ENCODE assay signal across 8 cellular contexts in genomic region chr3:47324278-47324865, GRCh38. TPM values are rescaled to one million over a fixed set of nuclear protein-coding genes. Genes with fewer than 3 reads are reported as not detected.
A peak's percentile ranks its signal among the peaks of the same experiment; 100 is the strongest.
DNase-seq lines count a peak whose midpoint lies in the region; ATAC-seq and TF ChIP-seq lines count a peak whose summit lies in the region.

No MANE protein-coding gene starts in this region.

- peaks cover 10% of the 10 kb centered on the region for H3K36me3 Mint-ChIP-seq in activated naive CD8-positive, alpha-beta T cell treated with anti-CD3 and anti-CD28 coated beads for 36 hours

- H3K4me1 Mint-ChIP-seq in activated naive CD8-positive, alpha-beta T cell treated with anti-CD3 and anti-CD28 coated beads for 36 hours, result peaks cover 3% of the 10 kb centered on the region

- no peaks in the 10 kb centered on the region for H3K27me3 Mint-ChIP-seq in activated naive CD8-positive, alpha-beta T cell treated with anti-CD3 and anti-CD28 coated beads for 36 hours

- H3K9me3 Mint-ChIP-seq in activated naive CD8-positive, alpha-beta T cell treated with anti-CD3 and anti-CD28 coated beads for 36 hours, result no peaks in the 10 kb centered on the region

- peak; percentile 95 for ATAC-seq in Right ventricle myocardium superior (ENCODE audit: poor library complexity)
- ATAC-seq in HG02798 (IDR thresholded peaks at IDR 0.05; ENCODE audit: poor library complexity, unreplicated experiment), result no peak
- no peak for ATAC-seq in HG02759 (IDR thresholded peaks at IDR 0.05; ENCODE audit: unreplicated experiment)

- peak; percentile 85 for TF ChIP-seq RAD21 in Ishikawa (IDR thresholded peaks at IDR 0.05; ENCODE audit: low read depth)

- intact Hi-C loops in Right ventricle myocardium superior (cut with DNase I) (loop anchor here (5.0 kb wide), 1 partner anchor 72 kb away; no protein-coding TSS in a partner anchor), posterior cingulate gyrus (cut with DNase I) (loop anchor here (2.0 to 5.0 kb wide), 2 partner anchors 74 to 397 kb away; no protein-coding TSS in a partner anchor)

- TF ChIP-seq EP300 in Ishikawa (IDR thresholded peaks at IDR 0.05; ENCODE audit: borderline replicate concordance), result no peak

- no peak overlapping the region for H3K27ac Mint-ChIP-seq in activated naive CD8-positive, alpha-beta T cell treated with anti-CD3 and anti-CD28 coated beads for 36 hours

- in situ Hi-C loops in SK-MEL-5 (cut with HindIII; ENCODE audit: low pct_unique_long_range_greater_than_20kb, low sequenced_read_pairs), result no loop called here

- no peak overlapping the region for H3K4me3 Mint-ChIP-seq in activated naive CD8-positive, alpha-beta T cell treated with anti-CD3 and anti-CD28 coated beads for 36 hours

- DNase-seq in DMS53 (lab: John Stamatoyannopoulos, UW) (peak; percentile 74), SK-MEL-5 (ENCODE audit: low read depth, low spot score) (peak; percentile 82), Right ventricle myocardium superior (no peak), posterior cingulate gyrus (peak in 6 of 10 donors; percentile 27 to 88 (median 56))
- peak; percentile 13 for DNase-seq in activated naive CD8-positive, alpha-beta T cell treated with anti-CD3 and anti-CD28 coated beads for 36 hours

TF ChIP-seq in Ishikawa, 13 proteins besides CTCF, POLR2A, EP300 and RAD21:
- no peak for TF ChIP-seq CEBPB (IDR thresholded peaks at IDR 0.05)
- TF ChIP-seq USF1 (IDR thresholded peaks at IDR 0.05), result no peak
- no peak for TF ChIP-seq TAF1 (IDR thresholded peaks at IDR 0.05; ENCODE audit: low read depth)
- TF ChIP-seq FOXM1 (IDR thresholded peaks at IDR 0.05; ENCODE audit: borderline replicate concordance, low read depth), result no peak
- no peak for TF ChIP-seq ZBTB7A (IDR thresholded peaks at IDR 0.05; ENCODE audit: low read depth)
- no peak for TF ChIP-seq TEAD4 (IDR thresholded peaks at IDR 0.05)
- TF ChIP-seq MAX (IDR thresholded peaks at IDR 0.05), result no peak
- TF ChIP-seq CREB1 (IDR thresholded peaks at IDR 0.05; ENCODE audit: low read depth), result no peak
- TF ChIP-seq EGR1 (IDR thresholded peaks at IDR 0.05), result no peak
- no peak for TF ChIP-seq TCF12 (IDR thresholded peaks at IDR 0.05; ENCODE audit: low read depth)
- no peak for TF ChIP-seq YY1 (IDR thresholded peaks at IDR 0.05; ENCODE audit: low read depth)
- TF ChIP-seq, protein P1, sequence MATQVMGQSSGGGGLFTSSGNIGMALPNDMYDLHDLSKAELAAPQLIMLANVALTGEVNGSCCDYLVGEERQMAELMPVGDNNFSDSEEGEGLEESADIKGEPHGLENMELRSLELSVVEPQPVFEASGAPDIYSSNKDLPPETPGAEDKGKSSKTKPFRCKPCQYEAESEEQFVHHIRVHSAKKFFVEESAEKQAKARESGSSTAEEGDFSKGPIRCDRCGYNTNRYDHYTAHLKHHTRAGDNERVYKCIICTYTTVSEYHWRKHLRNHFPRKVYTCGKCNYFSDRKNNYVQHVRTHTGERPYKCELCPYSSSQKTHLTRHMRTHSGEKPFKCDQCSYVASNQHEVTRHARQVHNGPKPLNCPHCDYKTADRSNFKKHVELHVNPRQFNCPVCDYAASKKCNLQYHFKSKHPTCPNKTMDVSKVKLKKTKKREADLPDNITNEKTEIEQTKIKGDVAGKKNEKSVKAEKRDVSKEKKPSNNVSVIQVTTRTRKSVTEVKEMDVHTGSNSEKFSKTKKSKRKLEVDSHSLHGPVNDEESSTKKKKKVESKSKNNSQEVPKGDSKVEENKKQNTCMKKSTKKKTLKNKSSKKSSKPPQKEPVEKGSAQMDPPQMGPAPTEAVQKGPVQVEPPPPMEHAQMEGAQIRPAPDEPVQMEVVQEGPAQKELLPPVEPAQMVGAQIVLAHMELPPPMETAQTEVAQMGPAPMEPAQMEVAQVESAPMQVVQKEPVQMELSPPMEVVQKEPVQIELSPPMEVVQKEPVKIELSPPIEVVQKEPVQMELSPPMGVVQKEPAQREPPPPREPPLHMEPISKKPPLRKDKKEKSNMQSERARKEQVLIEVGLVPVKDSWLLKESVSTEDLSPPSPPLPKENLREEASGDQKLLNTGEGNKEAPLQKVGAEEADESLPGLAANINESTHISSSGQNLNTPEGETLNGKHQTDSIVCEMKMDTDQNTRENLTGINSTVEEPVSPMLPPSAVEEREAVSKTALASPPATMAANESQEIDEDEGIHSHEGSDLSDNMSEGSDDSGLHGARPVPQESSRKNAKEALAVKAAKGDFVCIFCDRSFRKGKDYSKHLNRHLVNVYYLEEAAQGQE (IDR thresholded peaks at IDR 0.05; ENCODE audit: low read depth), result no peak
- TF ChIP-seq NFIC (IDR thresholded peaks at IDR 0.05), result no peak
TF ChIP-seq in Ishikawa: peak in this region for 0.

RNA-seq across cellular contexts. Expression of gene KLHL18, which starts 41.6 kb away (rescaled TPM):
- 14.9 TPM in 2 replicates for total RNA-seq in SK-MEL-5 (2014; rRNA removed; shearing (Covaris generic))
- polyA plus RNA-seq in SK-MEL-5 (2015; cell fraction: cytosol; rRNA removed), result 18.3 and 32.4 TPM in 2 replicates
- polyA plus RNA-seq in SK-MEL-5 (2015; cell fraction: nucleus; rRNA removed), result 10.7 and 26.6 TPM in 2 replicates
- 10 to 100 TPM; 42.2 to 48.6 TPM for total RNA-seq in activated naive CD8-positive, alpha-beta T cell treated with anti-CD3 and anti-CD28 coated beads for 36 hours
- total RNA-seq in Right ventricle myocardium superior, result 48.4 TPM

RNA-seq across cellular contexts. Expression of gene KIF9, which starts 41.8 kb away (rescaled TPM):
- 8.0 and 14.3 TPM in 2 replicates for total RNA-seq in SK-MEL-5 (2014; rRNA removed; shearing (Covaris generic))
- 8.9 and 12.5 TPM in 2 replicates for polyA plus RNA-seq in SK-MEL-5 (2015; cell fraction: cytosol; rRNA removed)
- polyA plus RNA-seq in SK-MEL-5 (2015; cell fraction: nucleus; rRNA removed), result 5.0 and 8.4 TPM in 2 replicates
- total RNA-seq in activated naive CD8-positive, alpha-beta T cell treated with anti-CD3 and anti-CD28 coated beads for 36 hours, result 1 to 10 TPM; 6.9 to 7.6 TPM
- 8.4 TPM for total RNA-seq in Right ventricle myocardium superior

RNA-seq across cellular contexts. Expression of gene PTPN23, which starts 56.4 kb away (rescaled TPM):
- 9.9 and 13.0 TPM in 2 replicates for total RNA-seq in SK-MEL-5 (2014; rRNA removed; shearing (Covaris generic))
- polyA plus RNA-seq in SK-MEL-5 (2015; cell fraction: cytosol; rRNA removed), result 64.3 and 71.7 TPM in 2 replicates
- polyA plus RNA-seq in SK-MEL-5 (2015; cell fraction: nucleus; rRNA removed), result 64.3 and 80.5 TPM in 2 replicates
- total RNA-seq in activated naive CD8-positive, alpha-beta T cell treated with anti-CD3 and anti-CD28 coated beads for 36 hours, result 10 to 100 TPM; 25.9 to 30.3 TPM
- total RNA-seq in Right ventricle myocardium superior, result 19.0 TPM
